In the genomic region with DNA sequence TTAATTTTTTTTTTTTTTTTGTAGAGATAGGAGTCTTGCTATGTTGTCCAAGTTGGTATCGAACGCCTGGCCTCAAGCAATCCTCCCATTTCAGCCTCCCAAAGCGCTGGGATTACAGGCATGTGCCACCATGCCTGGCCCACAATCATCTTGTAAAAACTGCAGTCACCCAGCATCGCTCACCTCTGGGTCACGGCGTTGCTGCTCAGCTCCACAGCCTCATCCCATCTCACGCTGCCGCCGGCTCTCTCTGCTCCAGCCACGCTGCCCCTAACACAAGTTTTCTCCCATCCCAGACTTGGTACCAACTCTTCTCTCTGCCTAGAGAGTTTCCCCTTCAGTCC, we compare ENCODE assay signal across 15 cellular contexts.
"Had no signal": no experiment of that assay in that cellular context is flagged by ENCODE, and none has a peak within 500 bp of the region (broad histone marks: within the 10 kb centered on the region; RNA-seq: fewer than 3 reads in every experiment).

No MANE protein-coding gene starts in this region.

- H3K27me3 ChIP-seq: hepatocyte, pancreas, suprapubic skin, thyroid gland had no signal

- H3K36me3 ChIP-seq: pancreas, suprapubic skin, thyroid gland had no signal

- H3K4me2 ChIP-seq: hepatocyte had no signal

- H3K27ac ChIP-seq: coronary artery, hepatocyte, pancreas, suprapubic skin, thyroid gland had no signal

- DNase-seq: effector CD4-positive, alpha-beta T cell; foreskin melanocyte; head of caudate nucleus; kidney glomerular epithelial cell; naive thymus-derived CD4-positive, alpha-beta T cell; occipital lobe; right cardiac atrium; stimulated activated CD4-positive, alpha-beta T cell treated with anti-CD3 and anti-CD28 coated beads, Interleukin-4, amount 100 ng/mL, for 1 hour; stimulated activated CD8-positive, alpha-beta memory T cell treated with anti-CD3 and anti-CD28 coated beads, Interleukin-4, amount 100 ng/mL, for 48 hours; stimulated activated naive CD8-positive, alpha-beta T cell treated with anti-CD3 and anti-CD28 coated beads, Interleukin-15, Interleukin-2, amounts not matched to agents 100 U/mL and 50 U/mL, for 24 hours; thyroid gland had no signal

- H3K4me1 ChIP-seq: thyroid gland had no signal

- H2AFZ ChIP-seq: hepatocyte had no signal

- H3K9me3 ChIP-seq: pancreas, suprapubic skin, thyroid gland had no signal

- H3K4me3 ChIP-seq: coronary artery, hepatocyte, pancreas, suprapubic skin, thyroid gland had no signal
